ENCODE assay signal across 2 cellular contexts in genomic region chr6:70282906-70283461, GRCh38.
TF ChIP-seq lines count a peak whose summit lies in the region.

No MANE protein-coding gene starts in this region.

TF ChIP-seq in SK-N-SH, 30 proteins besides CTCF, POLR2A, EP300 and RAD21 (continued from another document):
- TF ChIP-seq REST (IDR thresholded peaks at IDR 0.05; ENCODE audit: low read depth, low read length), result no peak
- no peak for TF ChIP-seq MAX (IDR thresholded peaks at IDR 0.05; ENCODE audit: low read depth)
- no peak for TF ChIP-seq USF2 (IDR thresholded peaks at IDR 0.05; ENCODE audit: borderline replicate concordance, low read depth, low read length)
- TF ChIP-seq IRF3 (IDR thresholded peaks at IDR 0.05; ENCODE audit: low read depth, low read length), result no peak

TF ChIP-seq in SK-N-SH treated with all-trans-retinoic acid at 6 μM for 48 hours, 23 proteins besides CTCF, POLR2A, EP300 and RAD21 (continued from another document):
- no peak for TF ChIP-seq POU6F1 (CRISPR knock-in tag; IDR thresholded peaks at IDR 0.05; ENCODE audit: borderline replicate concordance, low read depth)
- TF ChIP-seq PPARA (CRISPR knock-in tag; IDR thresholded peaks at IDR 0.05; ENCODE audit: borderline replicate concordance), result no peak
- no peak for TF ChIP-seq PATZ1 (CRISPR knock-in tag; IDR thresholded peaks at IDR 0.05; ENCODE audit: borderline replicate concordance)
- no peak for TF ChIP-seq ZNF70 (CRISPR knock-in tag; IDR thresholded peaks at IDR 0.05)
- TF ChIP-seq RARB (CRISPR knock-in tag; IDR thresholded peaks at IDR 0.05), result no peak
- no peak for TF ChIP-seq TCF4 (CRISPR knock-in tag; IDR thresholded peaks at IDR 0.05; ENCODE audit: borderline replicate concordance)
- TF ChIP-seq TOX (CRISPR knock-in tag; IDR thresholded peaks at IDR 0.05; ENCODE audit: borderline replicate concordance), result no peak
- TF ChIP-seq ISL1 (CRISPR knock-in tag; IDR thresholded peaks at IDR 0.05), result no peak
- no peak for TF ChIP-seq BACH2 (CRISPR knock-in tag; IDR thresholded peaks at IDR 0.05; ENCODE audit: borderline replicate concordance)
